ENCODE assay signal across 1 cellular context in genomic region chr7:135755351-135755753, GRCh38.
TF ChIP-seq lines count a peak whose summit lies in the region.

No MANE protein-coding gene starts in this region.

TF ChIP-seq in GM23338, 12 proteins besides CTCF, POLR2A, EP300 and RAD21 (continued from another document):
- TF ChIP-seq ZNF462 (CRISPR knock-in tag; IDR thresholded peaks at IDR 0.05) (no peak), ZNF114 (CRISPR knock-in tag; IDR thresholded peaks at IDR 0.05) (no peak), NANOG (IDR thresholded peaks at IDR 0.05; ENCODE audit: borderline replicate concordance) (no peak), EZH2 (IDR thresholded peaks at IDR 0.05; ENCODE audit: low read depth, unreplicated experiment) (no peak), STAT1 (IDR thresholded peaks at IDR 0.05; ENCODE audit: unreplicated experiment) (no peak), REST (IDR thresholded peaks at IDR 0.05; ENCODE audit: unreplicated experiment) (no peak), CREB1 (CRISPR knock-in tag; IDR thresholded peaks at IDR 0.05; ENCODE audit: low read depth) (no peak), POLR2AphosphoS5 (IDR thresholded peaks at IDR 0.05; ENCODE audit: low read depth) (no peak), EZH2phosphoT487 (IDR thresholded peaks at IDR 0.05; ENCODE audit: unreplicated experiment) (no peak)
